ENCODE assay signal across 27 cellular contexts in genomic region chr2:85727798-85728197, GRCh38. TPM values are rescaled to one million over a fixed set of nuclear protein-coding genes. Genes with fewer than 3 reads are reported as not detected.
A peak's percentile ranks its signal among the peaks of the same experiment; 100 is the strongest.
DNase-seq lines count a peak whose midpoint lies in the region; ATAC-seq and TF ChIP-seq lines count a peak whose summit lies in the region.
"Had no signal": no experiment of that assay in that cellular context is flagged by ENCODE, and none has a peak within 500 bp of the region (broad histone marks: within the 10 kb centered on the region; RNA-seq: fewer than 3 reads in every experiment).

No MANE protein-coding gene starts in this region.

- intact Hi-C loops in heart left ventricle (cut with DNase I) = loop anchor here (1.0 to 10.0 kb wide), 11 partner anchors 23 to 357 kb away; no protein-coding TSS in a partner anchor
- intact Hi-C loops in Right ventricle myocardium superior (cut with DNase I) = loop anchor here (2.0 to 10.0 kb wide), 2 partner anchors 87 to 347 kb away; no protein-coding TSS in a partner anchor
- intact Hi-C loops in left lung (cut with DNase I) = loop anchor here in 1 of 2 donors (5.0 kb wide), 1 partner anchor 70 kb away; no protein-coding TSS in a partner anchor
- intact Hi-C loops in sigmoid colon (cut with DNase I) = loop anchor here (10.0 kb wide), 1 partner anchor 357 kb away; no protein-coding TSS in a partner anchor
- intact Hi-C loops in uterus (cut with DNase I; ENCODE audit: low total_unique reads) = loop anchor here (2.0 kb wide), 1 partner anchor 85 kb away; no protein-coding TSS in a partner anchor

- H3K9me3 Mint-ChIP-seq in naive thymus-derived CD8-positive, alpha-beta T cell = no peaks in the 10 kb centered on the region

- ATAC-seq in heart left ventricle (peak in 1 of 4 donors; percentile 21), Right ventricle myocardium superior (ENCODE audit: poor library complexity) (no peak), left lung (peak; percentile 16)
- ATAC-seq in naive thymus-derived CD8-positive, alpha-beta T cell = no peak

- H3K27me3 ChIP-seq in heart left ventricle (no peaks in the 10 kb centered on the region), left lung (no peaks in the 10 kb centered on the region), sigmoid colon (no peaks in the 10 kb centered on the region), uterus (no peaks in the 10 kb centered on the region), SJCRH30 (no peaks in the 10 kb centered on the region)

- H3K4me1 ChIP-seq in heart left ventricle (peaks cover 0 to 51% (median 24%) of the 10 kb centered on the region in 12 donors), left lung (peaks cover 17 to 46% of the 10 kb centered on the region in 2 donors), sigmoid colon (peaks cover 0 to 10% (median 7%) of the 10 kb centered on the region in 4 donors), uterus (peaks cover 0 to 4% of the 10 kb centered on the region in 2 donors), SJCRH30 (peaks cover 41% of the 10 kb centered on the region)

- TF ChIP-seq CTCF in heart left ventricle (IDR thresholded peaks at IDR 0.05) = no peak
- no peak for TF ChIP-seq CTCF in left lung (IDR thresholded peaks at IDR 0.05)
- no peak for TF ChIP-seq CTCF in sigmoid colon (IDR thresholded peaks at IDR 0.05)
- no peak for TF ChIP-seq CTCF in uterus (IDR thresholded peaks at IDR 0.05)

- H3K27ac ChIP-seq in heart left ventricle = peak overlapping the region in 8 of 12 donors; percentile 15 to 71 (median 46)
- peak overlapping the region in 1 of 2 donors; percentile 65 for H3K27ac ChIP-seq in left lung
- peak overlapping the region in 1 of 4 donors; percentile 34 for H3K27ac ChIP-seq in sigmoid colon
- peak overlapping the region; percentile 5 to 56 for H3K27ac ChIP-seq in uterus
- H3K27ac ChIP-seq in SJCRH30 = no peak overlapping the region
- H3K27ac ChIP-seq: PC-9, SK-N-MC had no signal

- no peak overlapping the region for H3K4me3 ChIP-seq in heart left ventricle
- no peak overlapping the region for H3K4me3 ChIP-seq in left lung
- H3K4me3 ChIP-seq in sigmoid colon = no peak overlapping the region
- no peak overlapping the region for H3K4me3 ChIP-seq in uterus
- no peak overlapping the region for H3K4me3 ChIP-seq in SJCRH30
- H3K4me3 ChIP-seq: PC-9, SK-N-MC had no signal

- H3K4me3 Mint-ChIP-seq in naive thymus-derived CD8-positive, alpha-beta T cell = no peak overlapping the region

- TF ChIP-seq EP300 in sigmoid colon (IDR thresholded peaks at IDR 0.05) = no peak

- H3K27ac Mint-ChIP-seq in naive thymus-derived CD8-positive, alpha-beta T cell = no peak overlapping the region

- H3K27me3 Mint-ChIP-seq in naive thymus-derived CD8-positive, alpha-beta T cell = peaks cover 3 to 6% (median 4%) of the 10 kb centered on the region in 5 donors

- POLR2A ChIA-PET in naive thymus-derived CD8-positive, alpha-beta T cell (lab: Charles Lee) = no interaction called here

- H3K36me3 Mint-ChIP-seq in naive thymus-derived CD8-positive, alpha-beta T cell = no peaks in the 10 kb centered on the region

- TF ChIP-seq POLR2A in heart left ventricle (IDR thresholded peaks at IDR 0.05) (no peak), sigmoid colon (IDR thresholded peaks at IDR 0.05) (no peak), uterus (IDR thresholded peaks at IDR 0.05) (no peak)

- DNase-seq in heart left ventricle (peak in 1 of 5 donors; percentile 46), Right ventricle myocardium superior (no peak), left lung (peak in 1 of 2 donors; percentile 32), sigmoid colon (peak; percentile 60), uterus (no peak), NCI-H1436 (lab: John Stamatoyannopoulos, UW) (no peak), SJCRH30 (no peak)
- no peak for DNase-seq in naive thymus-derived CD8-positive, alpha-beta T cell
- DNase-seq: 8988T, Calu3, DMS79 treated with DMSO at 0.1 percent for 48 hours, GF-D8, H7, NCI-H1048, NCI-H1417, NCI-H1694 treated with DMSO at 0.1 percent for 48 hours, NCI-H2081 treated with DMSO at 0.1 percent for 48 hours, NCI-H2171, NCI-H226, NCI-H510A treated with DMSO at 0.1 percent for 48 hours, NCI-H774, PC-9, SHP77 had no signal

- H3K9me3 ChIP-seq in heart left ventricle (no peaks in the 10 kb centered on the region), left lung (no peaks in the 10 kb centered on the region), sigmoid colon (no peaks in the 10 kb centered on the region), uterus (no peaks in the 10 kb centered on the region), SJCRH30 (replicated peaks) (no peaks in the 10 kb centered on the region)

- H3K4me1 Mint-ChIP-seq in naive thymus-derived CD8-positive, alpha-beta T cell = peaks cover 0 to 6% (median 4%) of the 10 kb centered on the region in 4 donors

- 70 to 79% (median 72%) methylated on average over 10 of the region's 10 CpGs for WGBS in heart left ventricle, 4 donors
- WGBS in sigmoid colon, 2 donors = 81 to 86% methylated on average over 10 of the region's 10 CpGs

- no peaks in the 10 kb centered on the region for H3K36me3 ChIP-seq in heart left ventricle
- no peaks in the 10 kb centered on the region for H3K36me3 ChIP-seq in left lung
- H3K36me3 ChIP-seq in sigmoid colon = no peaks in the 10 kb centered on the region
- no peaks in the 10 kb centered on the region for H3K36me3 ChIP-seq in uterus
- H3K36me3 ChIP-seq in SJCRH30 = no peaks in the 10 kb centered on the region

RNA-seq across cellular contexts. Expression of gene ATOH8, which starts 26.0 kb away (rescaled TPM):
- total RNA-seq in heart left ventricle = 100 to 1,000 TPM in 1 of 9 donors, 10 to 100 TPM in 8; 11.8 to 103 (median 18.5) TPM
- polyA plus RNA-seq in heart left ventricle = 10 to 100 TPM; 22.9 to 37.9 TPM
- total RNA-seq in Right ventricle myocardium superior = 25.8 TPM
- total RNA-seq in left lung = 10 to 100 TPM; 24.7 to 27.1 TPM
- total RNA-seq in sigmoid colon = 10 to 100 TPM; 12.4 to 20.6 (median 18.1) TPM
- 1 to 10 TPM; 1.6 to 9.4 (median 6.6) TPM for polyA plus RNA-seq in sigmoid colon
- total RNA-seq in uterus = 10 to 100 TPM; 13.2 to 83.0 (median 45.3) TPM
- not detected for total RNA-seq in naive thymus-derived CD8-positive, alpha-beta T cell
- polyA plus RNA-seq in naive thymus-derived CD8-positive, alpha-beta T cell = not detected
- 98.9 and 107 TPM in 2 replicates for total RNA-seq in SJCRH30 (2014; rRNA removed; shearing (Covaris generic))
- total RNA-seq: PC-9 had no signal

RNA-seq across cellular contexts. Expression of gene GNLY, which starts 33.6 kb away (rescaled TPM):
- 10 to 100 TPM in 1 of 9 donors, 1 to 10 TPM in 4, under 1 TPM in 2, not detected in 2; 0.29 to 47.1 (median 2.1) TPM for total RNA-seq in heart left ventricle
- polyA plus RNA-seq in heart left ventricle = 1 to 10 TPM; 1.3 to 2.3 TPM
- 1.7 TPM for total RNA-seq in Right ventricle myocardium superior
- 10 to 100 TPM in 1 of 2 donors, 1 to 10 TPM in 1; 9.2 to 10.5 TPM for total RNA-seq in left lung
- total RNA-seq in sigmoid colon = 1 to 10 TPM in 1 of 4 donors, not detected in 3; 1.6 TPM
- 10 to 100 TPM in 1 of 3 donors, 1 to 10 TPM in 2; 2.4 to 13.9 (median 4.2) TPM for polyA plus RNA-seq in sigmoid colon
- 1 to 10 TPM in 2 of 4 donors, under 1 TPM in 1, not detected in 1; 0.48 to 5.9 (median 4.8) TPM for total RNA-seq in uterus
- 1 to 10 TPM; 5.3 to 7.3 TPM for total RNA-seq in naive thymus-derived CD8-positive, alpha-beta T cell
- 1,000 to 10,000 TPM in 1 of 3 donors, 10 to 100 TPM in 2; 21.0 to 1,108 (median 35.6) TPM for polyA plus RNA-seq in naive thymus-derived CD8-positive, alpha-beta T cell
- total RNA-seq in SJCRH30 (2014; rRNA removed; shearing (Covaris generic)) = not detected in 2 replicates
- total RNA-seq: Calu3, H7, HT-29, PC-9, RPMI7951 had no signal
- polyA plus RNA-seq: BJ had no signal

RNA-seq across cellular contexts. Expression of gene SFTPB, which starts 59.8 kb away (rescaled TPM):
- total RNA-seq in heart left ventricle (under 1 TPM in 1 of 9 donors, not detected in 8; 0.23 TPM), Right ventricle myocardium superior (0.46 TPM), left lung (over 10,000 TPM; 11,570 to 18,328 TPM), sigmoid colon (not detected), uterus (1 to 10 TPM in 1 of 4 donors, not detected in 3; 1.4 TPM)
- polyA plus RNA-seq in heart left ventricle (under 1 TPM in 1 of 2 donors, not detected in 1; 0.83 TPM), sigmoid colon (10 to 100 TPM in 1 of 3 donors, under 1 TPM in 1, not detected in 1; 0.57 to 23.4 TPM)
- total RNA-seq in naive thymus-derived CD8-positive, alpha-beta T cell = not detected
- polyA plus RNA-seq in naive thymus-derived CD8-positive, alpha-beta T cell = under 1 TPM in 1 of 3 donors, not detected in 2; 0.06 TPM
- total RNA-seq in SJCRH30 (2014; rRNA removed; shearing (Covaris generic)) = not detected in 2 replicates
- total RNA-seq: Calu3, H7, HT-29, PC-9, RPMI7951 had no signal
- polyA plus RNA-seq: BJ had no signal

Comparison
In these comparisons a context has a peak if more than half of its experiments do, and no peak if none do; other contexts are left out.
1. RNA of gene ATOH8, which starts 26.0 kb away (total RNA-seq): 98.9 to 107 TPM in SJCRH30, 13.2 to 83.0 TPM in uterus, 24.7 to 27.1 TPM in left lung, 25.8 TPM in Right ventricle myocardium superior (single experiment), 12.4 to 20.6 TPM in sigmoid colon and 11.8 to 103 TPM in heart left ventricle; not detected in naive thymus-derived CD8-positive, alpha-beta T cell; every median in the first group is over 10 times any median in the second.
2. RNA of gene SFTPB, which starts 59.8 kb away (total RNA-seq): 11,570 to 18,328 TPM in left lung; 0.46 TPM in Right ventricle myocardium superior (single experiment), 0.23 TPM in heart left ventricle, not detected in sigmoid colon, 1.4 TPM in uterus, not detected in naive thymus-derived CD8-positive, alpha-beta T cell and not detected in SJCRH30; every median in the first group is over 1,000 times any median in the second.